8 cellular contexts compared by ENCODE assay signal in genomic region chr17:16491131-16491702, GRCh38.
DNase-seq lines count a peak whose midpoint lies in the region; ATAC-seq lines count a peak whose summit lies in the region.

No MANE protein-coding gene starts in this region.

- H3K9me3 ChIP-seq in iPS-15b (ENCODE audit: control insufficient read depth, insufficient read depth, low read length) = no peaks in the 10 kb centered on the region

- no peaks in the 10 kb centered on the region for H3K36me3 ChIP-seq in iPS-15b (ENCODE audit: control insufficient read depth, insufficient read depth, low read length)

- H3K27me3 Mint-ChIP-seq in activated T-cell treated with anti-CD3 and anti-CD28 coated beads, Interleukin-2, amount 50 U/mL, for 24 hours = peaks cover 8% of the 10 kb centered on the region

- H3K9me3 Mint-ChIP-seq in activated T-cell treated with anti-CD3 and anti-CD28 coated beads, Interleukin-2, amount 50 U/mL, for 24 hours = no peaks in the 10 kb centered on the region

- no peak overlapping the region for H3K9ac ChIP-seq in iPS-15b (ENCODE audit: low read depth, low read length)

- no peaks in the 10 kb centered on the region for H3K36me3 Mint-ChIP-seq in activated T-cell treated with anti-CD3 and anti-CD28 coated beads, Interleukin-2, amount 50 U/mL, for 24 hours (ENCODE audit: low read depth)

- H3K4me3 Mint-ChIP-seq in activated T-cell treated with anti-CD3 and anti-CD28 coated beads, Interleukin-2, amount 50 U/mL, for 24 hours = peak overlapping the region; percentile 75

- peak overlapping the region; percentile 65 for H3K4me3 ChIP-seq in iPS-15b (ENCODE audit: low read depth, low read length)

- H3K27ac Mint-ChIP-seq in activated T-cell treated with anti-CD3 and anti-CD28 coated beads, Interleukin-2, amount 50 U/mL, for 24 hours = no peak overlapping the region

- H3K4me1 ChIP-seq in iPS-15b (ENCODE audit: control insufficient read depth, insufficient read depth, low read length) = peaks cover 18% of the 10 kb centered on the region

- peak; percentile 9 to 19 for DNase-seq in activated CD4-positive, alpha-beta T cell treated with anti-CD3 and anti-CD28 coated beads for 4 hours
- DNase-seq in activated CD4-positive, alpha-beta T cell treated with anti-CD3 and anti-CD28 coated beads, Interleukin-2, amount 50 U/mL, for 1 hour = no peak
- peak; percentile 54 for DNase-seq in activated T-cell treated with anti-CD3 and anti-CD28 coated beads, Interleukin-2, amount 50 U/mL, for 24 hours
- peak; percentile 18 for DNase-seq in stimulated activated CD4-positive, alpha-beta T cell treated with anti-CD3 and anti-CD28 coated beads, Interleukin-4, amount 100 ng/mL, for 1 hour
- no peak for DNase-seq in D341Med (ENCODE audit: low spot score)

- H3K27me3 ChIP-seq in iPS-15b (ENCODE audit: control insufficient read depth, insufficient read depth, low read length) = peaks cover 20% of the 10 kb centered on the region

- peaks cover 17% of the 10 kb centered on the region for H3K4me1 Mint-ChIP-seq in activated T-cell treated with anti-CD3 and anti-CD28 coated beads, Interleukin-2, amount 50 U/mL, for 24 hours (ENCODE audit: low read depth)

- no peak for ATAC-seq in GM21737 (IDR thresholded peaks at IDR 0.05; ENCODE audit: unreplicated experiment)
- no peak for ATAC-seq in GM21367 (IDR thresholded peaks at IDR 0.05; ENCODE audit: unreplicated experiment)

Comparison
In these comparisons a context has a peak if more than half of its experiments do, and no peak if none do; other contexts are left out.
1. DNase-seq: peak in activated CD4-positive, alpha-beta T cell treated with anti-CD3 and anti-CD28 coated beads for 4 hours (2 of 2), activated T-cell treated with anti-CD3 and anti-CD28 coated beads, Interleukin-2, amount 50 U/mL, for 24 hours (single experiment) and stimulated activated CD4-positive, alpha-beta T cell treated with anti-CD3 and anti-CD28 coated beads, Interleukin-4, amount 100 ng/mL, for 1 hour (single experiment); none in activated CD4-positive, alpha-beta T cell treated with anti-CD3 and anti-CD28 coated beads, Interleukin-2, amount 50 U/mL, for 1 hour (single experiment) and D341Med (single experiment).